Comparison of ENCODE assay signal across 27 cellular contexts in genomic region chr6:48774276-48774675, GRCh38.
"Had no signal": no experiment of that assay in that cellular context is flagged by ENCODE, and none has a peak within 500 bp of the region (broad histone marks: within the 10 kb centered on the region; RNA-seq: fewer than 3 reads in every experiment).

No MANE protein-coding gene starts in this region.

- H3K4me3 Mint-ChIP-seq: immature natural killer cell; naive thymus-derived CD8-positive, alpha-beta T cell; nephron; neural crest cell; stimulated activated effector memory CD8-positive, alpha-beta T cell treated with anti-CD3 and anti-CD28 coated beads, Interleukin-12 subunit alpha, Interleukin-12 subunit beta, amount 100 ng/mL, for 72 hours; stimulated activated naive CD8-positive, alpha-beta T cell treated with anti-CD3 and anti-CD28 coated beads, Interleukin-15, Interleukin-2, amounts not matched to agents 100 ng/mL and 50 ng/mL, for 24 hours; type B pancreatic cell had no signal

- H3K27me3 ChIP-seq: left lung, pancreas, sigmoid colon, spleen, suprapubic skin, tibial nerve, uterus had no signal

- H3K27me3 Mint-ChIP-seq: naive thymus-derived CD8-positive, alpha-beta T cell; stimulated activated naive CD8-positive, alpha-beta T cell treated with anti-CD3 and anti-CD28 coated beads, Interleukin-15, Interleukin-2, amounts not matched to agents 100 ng/mL and 50 ng/mL, for 24 hours; type B pancreatic cell had no signal

- H3K4me1 ChIP-seq: left lung, lower lobe of right lung, pancreas, prostate gland, sigmoid colon, spleen, tibial nerve, uterus had no signal

- H3K36me3 Mint-ChIP-seq: immature natural killer cell; naive thymus-derived CD8-positive, alpha-beta T cell; stimulated activated effector memory CD8-positive, alpha-beta T cell treated with anti-CD3 and anti-CD28 coated beads, Interleukin-12 subunit alpha, Interleukin-12 subunit beta, amount 100 ng/mL, for 72 hours; type B pancreatic cell had no signal

- H3K9me3 Mint-ChIP-seq: stimulated activated naive CD8-positive, alpha-beta T cell treated with anti-CD3 and anti-CD28 coated beads, Interleukin-15, Interleukin-2, amounts not matched to agents 100 ng/mL and 50 ng/mL, for 24 hours; type B pancreatic cell had no signal

- H3K9me3 ChIP-seq: lower lobe of right lung, pancreas, prostate gland, sigmoid colon, suprapubic skin, tibial nerve, uterus had no signal

- ATAC-seq: left lung; lower lobe of right lung; naive thymus-derived CD8-positive, alpha-beta T cell; pancreas; right cardiac atrium; stimulated activated effector memory CD8-positive, alpha-beta T cell treated with anti-CD3 and anti-CD28 coated beads, Interleukin-12 subunit alpha, Interleukin-12 subunit beta, amount 100 ng/mL, for 72 hours had no signal

- H3K36me3 ChIP-seq: left lung, lower lobe of right lung, pancreas, prostate gland, sigmoid colon, spleen, suprapubic skin, tibial nerve, uterus had no signal

- H3K27ac ChIP-seq: left lung, lower lobe of right lung, pancreas, prostate gland, sigmoid colon, spleen, suprapubic skin, tibial nerve, uterus had no signal

- H3K4me1 Mint-ChIP-seq: immature natural killer cell; naive thymus-derived CD8-positive, alpha-beta T cell; nephron; neural crest cell; stimulated activated effector memory CD8-positive, alpha-beta T cell treated with anti-CD3 and anti-CD28 coated beads, Interleukin-12 subunit alpha, Interleukin-12 subunit beta, amount 100 ng/mL, for 72 hours had no signal

- H3K4me3 ChIP-seq: left lung, lower lobe of right lung, pancreas, prostate gland, sigmoid colon, spleen, suprapubic skin, tibial nerve, uterus had no signal

- DNase-seq: immature natural killer cell; kidney; left colon; left lung; lower lobe of right lung; mammary epithelial cell; mesenchymal stem cell; naive thymus-derived CD8-positive, alpha-beta T cell; nucleus accumbens; pancreas; posterior cingulate gyrus; retina; right cardiac atrium; sigmoid colon; small intestine; spleen; stimulated activated CD4-positive, alpha-beta T cell treated with anti-CD3 and anti-CD28 coated beads, Interleukin-4, amount 100 ng/mL, for 24 hours; stimulated activated naive CD4-positive, alpha-beta T cell; uterus had no signal
